Comparison of ENCODE assay signal across 18 cellular contexts in genomic region chr6:52365317-52365716, GRCh38.
"Had no signal": no experiment of that assay in that cellular context is flagged by ENCODE, and none has a peak within 500 bp of the region (broad histone marks: within the 10 kb centered on the region; RNA-seq: fewer than 3 reads in every experiment).

No MANE protein-coding gene starts in this region.

- H3K27ac Mint-ChIP-seq: activated CD4-positive, alpha-beta T cell treated with anti-CD3 and anti-CD28 coated beads, Interleukin-2, amount 10 ng/mL, durations not matched to agents 7 days and 5 days; activated T-cell treated with anti-CD3 and anti-CD28 coated beads, Interleukin-2, amount 50 U/mL, for 72 hours; nephron progenitor cell; progenitor cell of endocrine pancreas had no signal

- H3K9me3 Mint-ChIP-seq: activated CD4-positive, alpha-beta T cell treated with anti-CD3 and anti-CD28 coated beads, Interleukin-2, amount 10 ng/mL, durations not matched to agents 7 days and 5 days; activated T-cell treated with anti-CD3 and anti-CD28 coated beads, Interleukin-2, amount 50 U/mL, for 72 hours; nephron progenitor cell; stimulated activated naive CD8-positive, alpha-beta T cell treated with anti-CD3 and anti-CD28 coated beads, Interleukin-15, amount 100 ng/mL, for 72 hours had no signal

- H3K27ac ChIP-seq: ascending aorta, breast epithelium, lower lobe of right lung, thoracic aorta had no signal

- H3K4me3 Mint-ChIP-seq: nephron progenitor cell had no signal

- ATAC-seq: activated T-cell treated with anti-CD3 and anti-CD28 coated beads, Interleukin-2, amount 50 U/mL, for 72 hours; left colon; lower lobe of right lung; stimulated activated naive CD8-positive, alpha-beta T cell treated with anti-CD3 and anti-CD28 coated beads, Interleukin-15, amount 100 ng/mL, for 72 hours had no signal

- H3K27me3 Mint-ChIP-seq: activated CD4-positive, alpha-beta T cell treated with anti-CD3 and anti-CD28 coated beads, Interleukin-2, amount 10 ng/mL, durations not matched to agents 7 days and 5 days; stimulated activated naive CD8-positive, alpha-beta T cell treated with anti-CD3 and anti-CD28 coated beads, Interleukin-15, amount 100 ng/mL, for 72 hours had no signal

- H3K36me3 ChIP-seq: ascending aorta, breast epithelium, lower lobe of right lung, thoracic aorta had no signal

- H3K27me3 ChIP-seq: ascending aorta, breast epithelium, esophagus squamous epithelium had no signal

- H3K4me3 ChIP-seq: ascending aorta, breast epithelium, lower lobe of right lung, thoracic aorta had no signal

- H3K9me3 ChIP-seq: ascending aorta, breast epithelium, esophagus squamous epithelium, lower lobe of right lung, thoracic aorta had no signal

- DNase-seq: activated CD4-positive, alpha-beta T cell treated with anti-CD3 and anti-CD28 coated beads, Interleukin-2, amount 10 ng/mL, durations not matched to agents 7 days and 5 days; activated gamma-delta T cell; activated T-cell treated with anti-CD3 and anti-CD28 coated beads, Interleukin-2, amount 50 U/mL, for 72 hours; cerebellar nuclear complex; effector memory CD4-positive, alpha-beta T cell; esophagus squamous epithelium; left colon; lower lobe of right lung; nephron progenitor cell; occipital lobe; small intestine; stimulated activated CD4-positive, alpha-beta T cell treated with anti-CD3 and anti-CD28 coated beads, Interleukin-15, amount 100 ng/mL, for 24 hours; stimulated activated CD4-positive, alpha-beta T cell treated with anti-CD3 and anti-CD28 coated beads, Interleukin-4, amount 100 ng/mL, for 1 hour; stimulated activated naive CD8-positive, alpha-beta T cell treated with anti-CD3 and anti-CD28 coated beads, Interleukin-15, amount 100 ng/mL, for 72 hours had no signal
